20 cellular contexts compared by ENCODE assay signal in genomic region chr9:6910497-6910896, GRCh38.
"Had no signal": no experiment of that assay in that cellular context is flagged by ENCODE, and none has a peak within 500 bp of the region (broad histone marks: within the 10 kb centered on the region; RNA-seq: fewer than 3 reads in every experiment).

No MANE protein-coding gene starts in this region.

- H3K36me3 ChIP-seq: colonic mucosa, esophagus squamous epithelium, gastrocnemius medialis, heart right ventricle, left ventricle myocardium inferior, lower lobe of right lung had no signal

- DNase-seq: colonic mucosa; cortex of kidney; effector CD8-positive, alpha-beta T cell; effector memory CD8-positive, alpha-beta T cell; endodermal cell; esophagus squamous epithelium; foreskin melanocyte; gastrocnemius medialis; glutamatergic neuron; head of caudate nucleus; heart right ventricle; hippocampal formation; left cardiac atrium; left ventricle myocardium inferior; lower lobe of right lung; mucosa of descending colon; naive B cell had no signal

- H3K4me3 ChIP-seq: colonic mucosa, esophagus squamous epithelium, gastrocnemius medialis, heart right ventricle, left ventricle myocardium inferior, lower lobe of right lung, mucosa of descending colon had no signal

- FAIRE-seq: keratinocyte had no signal

- H3K27ac ChIP-seq: colonic mucosa, epithelial cell of prostate, esophagus squamous epithelium, gastrocnemius medialis, heart right ventricle, left ventricle myocardium inferior, lower lobe of right lung had no signal

- ATAC-seq: effector memory CD8-positive, alpha-beta T cell; esophagus mucosa; gastrocnemius medialis; heart right ventricle; left cardiac atrium; lower lobe of right lung; mucosa of descending colon had no signal

- H3K4me1 ChIP-seq: colonic mucosa, lower lobe of right lung had no signal

- H3K27me3 ChIP-seq: colonic mucosa, esophagus squamous epithelium, gastrocnemius medialis, heart right ventricle had no signal

- H3K9me3 ChIP-seq: colonic mucosa, esophagus squamous epithelium, gastrocnemius medialis, heart right ventricle, left ventricle myocardium inferior, lower lobe of right lung, mucosa of descending colon had no signal
